ENCODE assay signal across 1 cellular context in genomic region chr6:30814137-30815084, GRCh38.
TF ChIP-seq lines count a peak whose summit lies in the region.

No MANE protein-coding gene starts in this region.

TF ChIP-seq in HEK293, 187 proteins besides CTCF, POLR2A, EP300 and RAD21 (continued from another document):
- peak; percentile 50 for TF ChIP-seq ZNF518A (tag by site-specific recombination; conservative IDR thresholded peaks at IDR 0.05; ENCODE audit: low read depth)
- TF ChIP-seq ZNF610 (tag by site-specific recombination; IDR thresholded peaks at IDR 0.05; ENCODE audit: borderline replicate concordance), result no peak
- TF ChIP-seq ZNF514 (tag by site-specific recombination; IDR thresholded peaks at IDR 0.05), result no peak
- no peak for TF ChIP-seq ZNF311 (tag by site-specific recombination; IDR thresholded peaks at IDR 0.05; ENCODE audit: borderline replicate concordance)
- TF ChIP-seq BCL11A (tag by site-specific recombination; IDR thresholded peaks at IDR 0.05; ENCODE audit: low read depth), result no peak
- TF ChIP-seq, protein P1, sequence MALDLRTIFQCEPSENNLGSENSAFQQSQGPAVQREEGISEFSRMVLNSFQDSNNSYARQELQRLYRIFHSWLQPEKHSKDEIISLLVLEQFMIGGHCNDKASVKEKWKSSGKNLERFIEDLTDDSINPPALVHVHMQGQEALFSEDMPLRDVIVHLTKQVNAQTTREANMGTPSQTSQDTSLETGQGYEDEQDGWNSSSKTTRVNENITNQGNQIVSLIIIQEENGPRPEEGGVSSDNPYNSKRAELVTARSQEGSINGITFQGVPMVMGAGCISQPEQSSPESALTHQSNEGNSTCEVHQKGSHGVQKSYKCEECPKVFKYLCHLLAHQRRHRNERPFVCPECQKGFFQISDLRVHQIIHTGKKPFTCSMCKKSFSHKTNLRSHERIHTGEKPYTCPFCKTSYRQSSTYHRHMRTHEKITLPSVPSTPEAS (tag by site-specific recombination; IDR thresholded peaks at IDR 0.05), result no peak
- TF ChIP-seq ZNF266 (tag by site-specific recombination; IDR thresholded peaks at IDR 0.05; ENCODE audit: low read depth), result no peak
- no peak for TF ChIP-seq ZNF416 (tag by site-specific recombination; IDR thresholded peaks at IDR 0.05)
- no peak for TF ChIP-seq ZNF560 (tag by site-specific recombination; IDR thresholded peaks at IDR 0.05; ENCODE audit: borderline replicate concordance)
- no peak for TF ChIP-seq ZNF362 (tag by site-specific recombination; IDR thresholded peaks at IDR 0.05)
- TF ChIP-seq ZNF510 (tag by site-specific recombination; IDR thresholded peaks at IDR 0.05; ENCODE audit: insufficient replicate concordance), result no peak
- TF ChIP-seq ZNF23 (tag by site-specific recombination; IDR thresholded peaks at IDR 0.05; ENCODE audit: borderline replicate concordance), result no peak
- TF ChIP-seq HOXD13 (CRISPR knock-in tag; IDR thresholded peaks at IDR 0.05; ENCODE audit: borderline replicate concordance), result no peak
- no peak for TF ChIP-seq ZNF776 (tag by site-specific recombination; IDR thresholded peaks at IDR 0.05; ENCODE audit: borderline replicate concordance)
- TF ChIP-seq ZNF114 (tag by site-specific recombination; IDR thresholded peaks at IDR 0.05), result no peak
- peak; percentile 51 for TF ChIP-seq ZXDB (tag by site-specific recombination; IDR thresholded peaks at IDR 0.05)
- no peak for TF ChIP-seq WT1 (tag by site-specific recombination; IDR thresholded peaks at IDR 0.05)
- TF ChIP-seq ZBTB20 (tag by site-specific recombination; IDR thresholded peaks at IDR 0.05), result no peak
- no peak for TF ChIP-seq ZEB2 (tag by site-specific recombination; IDR thresholded peaks at IDR 0.05)
TF ChIP-seq in HEK293: peak in this region for 15.
